ENCODE assay signal across 24 cellular contexts in the genomic region with DNA sequence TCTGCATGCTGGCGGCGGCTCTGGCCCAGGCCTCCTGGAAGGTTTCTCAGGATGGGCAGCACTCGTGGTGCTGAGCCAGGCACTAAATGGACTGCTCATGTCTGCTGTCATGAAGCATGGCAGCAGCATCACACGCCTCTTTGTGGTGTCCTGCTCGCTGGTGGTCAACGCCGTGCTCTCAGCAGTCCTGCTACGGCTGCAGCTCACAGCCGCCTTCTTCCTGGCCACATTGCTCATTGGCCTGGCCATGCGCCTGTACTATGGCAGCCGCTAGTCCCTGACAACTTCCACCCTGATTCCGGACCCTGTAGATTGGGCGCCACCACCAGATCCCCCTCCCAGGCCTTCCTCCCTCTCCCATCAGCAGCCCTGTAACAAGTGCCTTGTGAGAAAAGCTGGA. TPM values are rescaled to one million over a fixed set of nuclear protein-coding genes. Genes with fewer than 3 reads are reported as not detected.
DNase-seq lines count a peak whose midpoint lies in the region; ATAC-seq and TF ChIP-seq lines count a peak whose summit lies in the region.
"Had no signal": no experiment of that assay in that cellular context is flagged by ENCODE, and none has a peak within 500 bp of the region (broad histone marks: within the 10 kb centered on the region; RNA-seq: fewer than 3 reads in every experiment).

No MANE protein-coding gene starts in this region.

- H3K27me3 ChIP-seq in cardiac muscle cell = no peaks in the 10 kb centered on the region
- H3K27me3 ChIP-seq: pancreas, tibial artery had no signal

- TF ChIP-seq CTCF in cardiac muscle cell (IDR thresholded peaks at IDR 0.05; ENCODE audit: low read depth, low read length) (no peak), type B pancreatic cell (conservative IDR thresholded peaks at IDR 0.05) (no peak)
- no peak for TF ChIP-seq CTCF in activated CD8-positive, alpha-beta T cell treated with anti-CD3 and anti-CD28 coated beads for 36 hours (IDR thresholded peaks at IDR 0.05)

- peak overlapping the region; percentile 34 for H3K27ac ChIP-seq in cardiac muscle cell
- H3K27ac ChIP-seq: pancreas had no signal

- no peaks in the 10 kb centered on the region for H3K27me3 Mint-ChIP-seq in activated CD8-positive, alpha-beta T cell treated with anti-CD3 and anti-CD28 coated beads for 36 hours
- H3K27me3 Mint-ChIP-seq in naive B cell (no peaks in the 10 kb centered on the region), type B pancreatic cell (no peaks in the 10 kb centered on the region)

- peak overlapping the region; percentile 43 for H3K27ac Mint-ChIP-seq in activated CD8-positive, alpha-beta T cell treated with anti-CD3 and anti-CD28 coated beads for 36 hours
- H3K27ac Mint-ChIP-seq in naive B cell = peak overlapping the region in 4 of 6 donors; percentile 20 to 89 (median 76)
- no peak overlapping the region for H3K27ac Mint-ChIP-seq in type B pancreatic cell
- H3K27ac Mint-ChIP-seq: mesothelial cell of epicardium had no signal

- peaks cover 53% of the 10 kb centered on the region for H3K4me1 Mint-ChIP-seq in activated CD8-positive, alpha-beta T cell treated with anti-CD3 and anti-CD28 coated beads for 36 hours (ENCODE audit: low read depth)
- H3K4me1 Mint-ChIP-seq in naive B cell (peaks cover 42 to 66% (median 63%) of the 10 kb centered on the region in 3 donors), type B pancreatic cell (ENCODE audit: unreplicated experiment) (peaks cover 9% of the 10 kb centered on the region)

- H3K9me3 ChIP-seq in cardiac muscle cell (ENCODE audit: low read depth) = no peaks in the 10 kb centered on the region
- H3K9me3 ChIP-seq: pancreas, tibial artery had no signal

- peaks cover 14% of the 10 kb centered on the region for H3K4me1 ChIP-seq in cardiac muscle cell (ENCODE audit: low read depth)

- DNase-seq in cardiac muscle cell (ENCODE audit: low read depth in 1 of 2, low spot score in 1 of 2) (no peak), cardiac septum (ENCODE audit: low spot score) (no peak), naive B cell (no peak), type B pancreatic cell (ENCODE audit: extremely low spot score, unreplicated experiment) (no peak), NCI-H226 (no peak), anterior cingulate cortex (lab: John Stamatoyannopoulos, UW) (no peak), NCI-H82 treated with DMSO at 0.1 percent for 48 hours (lab: John Stamatoyannopoulos, UW; ENCODE audit: unreplicated experiment) (no peak)
- no peak for DNase-seq in activated CD8-positive, alpha-beta T cell treated with anti-CD3 and anti-CD28 coated beads for 36 hours
- DNase-seq: activated CD4-positive, alpha-beta T cell treated with anti-CD3 and anti-CD28 coated beads, Interleukin-2, amount 50 U/mL, for 1 hour; activated gamma-delta T cell treated with Interleukin-2 at 50 U/mL for 16 hours; caudate nucleus; DMS 273 treated with DMSO at 0.1 percent for 48 hours; effector CD8-positive, alpha-beta T cell; H9; NCI-H187 treated with DMSO at 0.1 percent for 48 hours; NCI-H446 treated with DMSO at 0.1 percent for 48 hours; SHP77 treated with DMSO at 0.1 percent for 48 hours; stimulated activated CD4-positive, alpha-beta T cell treated with anti-CD3 and anti-CD28 coated beads, Interleukin-4, amount 100 ng/mL, for 4 hours; T-helper 9 cell; tibial artery had no signal

- no peak for ATAC-seq in activated CD8-positive, alpha-beta T cell treated with anti-CD3 and anti-CD28 coated beads for 36 hours
- no peak for ATAC-seq in naive B cell (ENCODE audit: low read depth in 2 of 2)
- ATAC-seq: pancreas had no signal

- no peaks in the 10 kb centered on the region for H3K36me3 ChIP-seq in cardiac muscle cell

- H3K9me3 Mint-ChIP-seq in activated CD8-positive, alpha-beta T cell treated with anti-CD3 and anti-CD28 coated beads for 36 hours = no peaks in the 10 kb centered on the region
- no peaks in the 10 kb centered on the region for H3K9me3 Mint-ChIP-seq in naive B cell
- H3K9me3 Mint-ChIP-seq in type B pancreatic cell = no peaks in the 10 kb centered on the region
- H3K9me3 Mint-ChIP-seq: H9, mesothelial cell of epicardium had no signal

- intact Hi-C loops in cardiac septum (cut with DNase I) = loop anchor here (5.0 kb wide), 1 partner anchor 69 kb away; a partner anchor contains a TSS
- intact Hi-C loops in activated CD8-positive, alpha-beta T cell treated with anti-CD3 and anti-CD28 coated beads for 36 hours (cut with micrococcal nuclease) = loop anchor here (10.0 kb wide), 1 partner anchor 137 kb away; a partner anchor contains a TSS

- POLR2A ChIA-PET in activated CD8-positive, alpha-beta T cell treated with anti-CD3 and anti-CD28 coated beads for 36 hours (lab: Charles Lee) = interaction anchor here (1.1 to 1.4 kb wide), 2 partner anchors 9 to 65 kb away, joined by 3 to 6 read pairs; no protein-coding TSS in a partner anchor

- no peak overlapping the region for H3K4me3 Mint-ChIP-seq in activated CD8-positive, alpha-beta T cell treated with anti-CD3 and anti-CD28 coated beads for 36 hours
- peak overlapping the region in 4 of 8 donors; percentile 6 to 39 (median 22) for H3K4me3 Mint-ChIP-seq in naive B cell
- peak overlapping the region; percentile 44 for H3K4me3 Mint-ChIP-seq in type B pancreatic cell
- H3K4me3 Mint-ChIP-seq: mesothelial cell of epicardium had no signal

- H3K36me3 Mint-ChIP-seq in activated CD8-positive, alpha-beta T cell treated with anti-CD3 and anti-CD28 coated beads for 36 hours (ENCODE audit: low read depth) = peaks cover 34% of the 10 kb centered on the region
- H3K36me3 Mint-ChIP-seq in naive B cell (peaks cover 0 to 19% of the 10 kb centered on the region in 2 donors), type B pancreatic cell (peaks cover 4% of the 10 kb centered on the region)

- H3K4me3 ChIP-seq in cardiac muscle cell = no peak overlapping the region
- H3K4me3 ChIP-seq: pancreas, skin epidermis, tibial artery had no signal

- CTCF ChIA-PET in activated CD8-positive, alpha-beta T cell treated with anti-CD3 and anti-CD28 coated beads for 36 hours (lab: Charles Lee) = no interaction called here

RNA-seq across cellular contexts. Expression of a gene that starts 3.2 kb away (rescaled TPM):
- total RNA-seq in cardiac muscle cell (29.5 and 32.3 TPM in 2 replicates), cardiac septum (81.8 TPM), type B pancreatic cell (ENCODE audit: low replicate concordance) (82.6 and 85.8 TPM in 2 replicates)
- polyA plus RNA-seq in cardiac muscle cell (67.9 and 80.7 TPM in 2 replicates), naive B cell (ENCODE audit: low read depth in 6 of 6) (100 to 1,000 TPM in 1 of 6 donors, 10 to 100 TPM in 5; 66.8 to 107 (median 74.6) TPM)
- 10 to 100 TPM; 72.9 to 73.6 TPM for total RNA-seq in activated CD8-positive, alpha-beta T cell treated with anti-CD3 and anti-CD28 coated beads for 36 hours

RNA-seq across cellular contexts. Expression of a gene that starts 3.5 kb away (rescaled TPM):
- 34.2 and 45.4 TPM in 2 replicates for total RNA-seq in cardiac muscle cell
- polyA plus RNA-seq in cardiac muscle cell = 61.8 and 66.2 TPM in 2 replicates
- 18.4 TPM for total RNA-seq in cardiac septum
- total RNA-seq in activated CD8-positive, alpha-beta T cell treated with anti-CD3 and anti-CD28 coated beads for 36 hours = 10 to 100 TPM; 24.9 TPM
- 1 to 10 TPM in 5 of 6 donors, not detected in 1; 6.3 to 9.0 (median 7.9) TPM for polyA plus RNA-seq in naive B cell (ENCODE audit: low read depth in 6 of 6)
- total RNA-seq in type B pancreatic cell (ENCODE audit: low replicate concordance) = 26.9 and 61.4 TPM in 2 replicates

RNA-seq across cellular contexts. Expression of a gene that starts 10.6 kb away (rescaled TPM):
- 22.8 and 43.9 TPM in 2 replicates for total RNA-seq in cardiac muscle cell
- 51.5 and 80.6 TPM in 2 replicates for polyA plus RNA-seq in cardiac muscle cell
- total RNA-seq in cardiac septum = 31.8 TPM
- 10 to 100 TPM; 47.8 to 49.5 TPM for total RNA-seq in activated CD8-positive, alpha-beta T cell treated with anti-CD3 and anti-CD28 coated beads for 36 hours
- polyA plus RNA-seq in naive B cell (ENCODE audit: low read depth in 6 of 6) = 10 to 100 TPM; 26.2 to 47.0 (median 31.7) TPM
- 32.9 and 36.3 TPM in 2 replicates for total RNA-seq in type B pancreatic cell (ENCODE audit: low replicate concordance)

RNA-seq across cellular contexts. Expression of a gene that starts 20.4 kb away (rescaled TPM):
- total RNA-seq in cardiac muscle cell (3.1 and 5.3 TPM in 2 replicates), cardiac septum (20.6 TPM), type B pancreatic cell (ENCODE audit: low replicate concordance) (4.8 and 8.4 TPM in 2 replicates)
- polyA plus RNA-seq in cardiac muscle cell (6.6 and 24.8 TPM in 2 replicates), naive B cell (ENCODE audit: low read depth in 6 of 6) (10 to 100 TPM; 44.5 to 90.3 (median 63.1) TPM)
- total RNA-seq in activated CD8-positive, alpha-beta T cell treated with anti-CD3 and anti-CD28 coated beads for 36 hours = 10 to 100 TPM; 19.6 to 20.3 TPM
- total RNA-seq: M059J had no signal
